20 cellular contexts compared by ENCODE assay signal in genomic region chr3:11445883-11446282, GRCh38.
DNase-seq lines count a peak whose midpoint lies in the region; ATAC-seq and TF ChIP-seq lines count a peak whose summit lies in the region.
"Had no signal": no experiment of that assay in that cellular context is flagged by ENCODE, and none has a peak within 500 bp of the region (broad histone marks: within the 10 kb centered on the region; RNA-seq: fewer than 3 reads in every experiment).

No MANE protein-coding gene starts in this region.

- H3K36me3 ChIP-seq in GM23248 (ENCODE audit: low read depth) (no peaks in the 10 kb centered on the region), brain microvascular endothelial cell (replicated peaks) (no peaks in the 10 kb centered on the region), skeletal muscle satellite cell (ENCODE audit: insufficient read depth, low read length) (peaks cover 3% of the 10 kb centered on the region)
- H3K36me3 ChIP-seq: vagina, WERI-Rb-1 had no signal

- 34 to 39% methylated on average over 2 of the region's 2 CpGs for WGBS in GM23248 (ENCODE audit: low coverage in 1 of 2, low lambda C conversion rate in 2 of 2, missing lambda C conversion rate in 2 of 2), 2 experiments

- no peaks in the 10 kb centered on the region for H3K27me3 ChIP-seq in GM23248 (replicated peaks; ENCODE audit: insufficient read depth)
- H3K27me3 ChIP-seq in brain microvascular endothelial cell (replicated peaks), result no peaks in the 10 kb centered on the region
- no peaks in the 10 kb centered on the region for H3K27me3 ChIP-seq in skeletal muscle satellite cell (ENCODE audit: control insufficient read depth, insufficient read depth, low read length)
- H3K27me3 ChIP-seq: neutrophil, spleen, vagina had no signal

- H3K4me2 ChIP-seq in GM23248 (ENCODE audit: unreplicated experiment), result no peak overlapping the region
- peak overlapping the region; percentile 42 for H3K4me2 ChIP-seq in skeletal muscle satellite cell (ENCODE audit: low read length)

- peak; percentile 19 for DNase-seq in GM23248
- DNase-seq in brain microvascular endothelial cell, result peak; percentile 15
- peak; percentile 32 for DNase-seq in fibroblast of villous mesenchyme (ENCODE audit: low read depth)
- no peak for DNase-seq in midbrain (lab: John Stamatoyannopoulos, UW)
- DNase-seq: activated CD4-positive, alpha-beta T cell treated with anti-CD3 and anti-CD28 coated beads, Interleukin-2, amount 10 ng/mL, durations not matched to agents 7 days and 5 days; activated CD8-positive, alpha-beta memory T cell treated with anti-CD3 and anti-CD28 coated beads, Interleukin-2, amount 10 ng/mL, durations not matched to agents 7 days and 5 days; activated naive CD4-positive, alpha-beta T cell treated with anti-CD3 and anti-CD28 coated beads, Interleukin-2, amount 50 U/mL, for 16 hours; NCI-H2029 treated with DMSO at 0.1 percent for 48 hours; NCI-H345; NCI-H748 treated with DMSO at 0.1 percent for 48 hours; psoas muscle; spleen; stimulated activated CD4-positive, alpha-beta T cell treated with anti-CD3 and anti-CD28 coated beads, Interleukin-4, amount 100 ng/mL, for 4 hours; stimulated activated naive CD4-positive, alpha-beta T cell; WERI-Rb-1 had no signal

- H3K27ac ChIP-seq in GM23248 (no peak overlapping the region), brain microvascular endothelial cell (no peak overlapping the region)
- H3K27ac ChIP-seq: neutrophil, psoas muscle, spleen, vagina, WERI-Rb-1 had no signal

- in situ Hi-C loops in GM23248 (cut with MboI) (no loop called here), brain microvascular endothelial cell (cut with HindIII; ENCODE audit: low pct_ligation_motif_present, low sequenced_read_pairs) (no loop called here)

- no peaks in the 10 kb centered on the region for H3K9me2 ChIP-seq in GM23248 (ENCODE audit: insufficient read depth)

- H3K4me3 ChIP-seq in GM23248 (no peak overlapping the region), brain microvascular endothelial cell (ENCODE audit: low read depth, low read length) (no peak overlapping the region), fibroblast of villous mesenchyme (ENCODE audit: low read depth, low read length) (no peak overlapping the region), skeletal muscle satellite cell (ENCODE audit: low read length) (no peak overlapping the region)
- H3K4me3 ChIP-seq: psoas muscle, spleen, vagina had no signal

- no peaks in the 10 kb centered on the region for H3F3A ChIP-seq in GM23248 (ENCODE audit: insufficient read depth)

- H3K9me3 ChIP-seq in GM23248 (ENCODE audit: low read depth), result no peaks in the 10 kb centered on the region
- H3K9me3 ChIP-seq in skeletal muscle satellite cell (replicated peaks; ENCODE audit: low read length), result no peaks in the 10 kb centered on the region
- H3K9me3 ChIP-seq: neutrophil, psoas muscle, spleen, vagina had no signal

- H3K79me2 ChIP-seq in GM23248 (ENCODE audit: insufficient read depth), result no peaks in the 10 kb centered on the region

- no peak for ATAC-seq in HG03354 (IDR thresholded peaks at IDR 0.05; ENCODE audit: poor library complexity, severe bottlenecking, unreplicated experiment)
- ATAC-seq in activated CD4-positive, CD25-positive, alpha-beta regulatory T cell treated with anti-CD3 and anti-CD28 coated beads, Interleukin-2, amount 50 U/mL, for 24 hours, result no peak
- ATAC-seq: activated CD8-positive, alpha-beta memory T cell treated with anti-CD3 and anti-CD28 coated beads, Interleukin-2, amount 10 ng/mL, durations not matched to agents 7 days and 5 days; psoas muscle had no signal

- no peaks in the 10 kb centered on the region for H4K20me1 ChIP-seq in GM23248 (ENCODE audit: insufficient read depth)

- H3K4me1 ChIP-seq in GM23248 (ENCODE audit: insufficient read depth) (peaks cover 6% of the 10 kb centered on the region; the same call in 1 of the 2 replicates), skeletal muscle satellite cell (ENCODE audit: control insufficient read depth, insufficient read depth, low read length) (peaks cover 13% of the 10 kb centered on the region)
- H3K4me1 ChIP-seq: psoas muscle, vagina had no signal

- TF ChIP-seq CTCF in brain microvascular endothelial cell (IDR thresholded peaks at IDR 0.05; ENCODE audit: low read depth, low read length, missing control alignments) (no peak), fibroblast of villous mesenchyme (IDR thresholded peaks at IDR 0.05; ENCODE audit: insufficient read depth, low read depth, low read length) (no peak)

- no peak overlapping the region for H2AFZ ChIP-seq in GM23248

- H3K9ac ChIP-seq in GM23248, result no peak overlapping the region
- H3K9ac ChIP-seq in skeletal muscle satellite cell (ENCODE audit: low read depth, low read length), result no peak overlapping the region
